In genomic region chr18:3254725-3255124, GRCh38 we compare ENCODE assay signal across 16 cellular contexts. TPM values are rescaled to one million over a fixed set of nuclear protein-coding genes. Genes with fewer than 3 reads are reported as not detected.
DNase-seq lines count a peak whose midpoint lies in the region; ATAC-seq, FAIRE-seq and TF ChIP-seq lines count a peak whose summit lies in the region.
"Had no signal": no experiment of that assay in that cellular context is flagged by ENCODE, and none has a peak within 500 bp of the region (broad histone marks: within the 10 kb centered on the region; RNA-seq: fewer than 3 reads in every experiment).

No MANE protein-coding gene starts in this region.

- no peak overlapping the region for H3K4me3 Mint-ChIP-seq in activated CD4-positive, alpha-beta T cell treated with anti-CD3 and anti-CD28 coated beads, Interleukin-2, amount 10 ng/mL, durations not matched to agents 24 days and 14 days

- no peak for TF ChIP-seq CTCF in OCI-LY7 (conservative IDR thresholded peaks at IDR 0.05; ENCODE audit: low read length)
- no peak for TF ChIP-seq CTCF in endothelial cell of umbilical vein (IDR thresholded peaks at IDR 0.05; ENCODE audit: extremely low read depth in 1 of 2, insufficient read depth in 1 of 2, low read depth in 1 of 2, low read length in 2 of 2)

- no peaks in the 10 kb centered on the region for H3K27me3 Mint-ChIP-seq in activated CD4-positive, alpha-beta T cell treated with anti-CD3 and anti-CD28 coated beads, Interleukin-2, amount 10 ng/mL, durations not matched to agents 24 days and 14 days
- H3K27me3 Mint-ChIP-seq: naive B cell had no signal

- no peaks in the 10 kb centered on the region for H3K27me3 ChIP-seq in endothelial cell of umbilical vein (ENCODE audit: control insufficient read depth in 2 of 2, insufficient read depth in 2 of 2, low read length in 2 of 2)
- no peaks in the 10 kb centered on the region for H3K27me3 ChIP-seq in skeletal muscle satellite cell (ENCODE audit: control insufficient read depth, insufficient read depth, low read length)

- H3K4me2 ChIP-seq in OCI-LY7 (ENCODE audit: low read length) (no peak overlapping the region), endothelial cell of umbilical vein (ENCODE audit: insufficient read depth, low read length) (no peak overlapping the region), skeletal muscle satellite cell (ENCODE audit: low read length) (no peak overlapping the region)
- H3K4me2 ChIP-seq: A549 had no signal

- BruUV-seq in OCI-LY7 (replicated peaks; lab: Mats Ljungman, UMichigan) (no TSS peak), endothelial cell of umbilical vein (replicated peaks; lab: Mats Ljungman, UMichigan) (no TSS peak)

- DNase-seq in activated CD4-positive, alpha-beta T cell treated with anti-CD3 and anti-CD28 coated beads, Interleukin-2, amount 10 ng/mL, durations not matched to agents 24 days and 14 days: no peak
- no peak for DNase-seq in activated CD4-positive, alpha-beta T cell treated with anti-CD3 and anti-CD28 coated beads, Interleukin-2, amount 50 U/mL, for 48 hours
- DNase-seq in OCI-LY7 (ENCODE audit: low spot score) (no peak), endothelial cell of umbilical vein (ENCODE audit: low read depth, low spot score) (no peak), SW 1271 (lab: John Stamatoyannopoulos, UW) (no peak)
- DNase-seq: effector memory CD4-positive, alpha-beta T cell; foreskin melanocyte; islet precursor cell; naive B cell; NCI-H1930; SHP77 treated with DMSO at 0.1 percent for 48 hours had no signal

- CTCF ChIA-PET in OCI-LY7 (lab: Charles Lee; ENCODE audit: unreplicated experiment): no interaction called here
- CTCF ChIA-PET in endothelial cell of umbilical vein (lab: Charles Lee): no interaction called here

- H3K27ac ChIP-seq in OCI-LY7 (ENCODE audit: low read depth, low read length, poor library complexity, severe bottlenecking) (peak overlapping the region; percentile 12), endothelial cell of umbilical vein (ENCODE audit: insufficient read depth, low read depth, low read length) (no peak overlapping the region)
- H3K27ac ChIP-seq: A549 had no signal

- no peaks in the 10 kb centered on the region for H3K9me2 ChIP-seq in OCI-LY7 (ENCODE audit: insufficient read depth, low read length)

- POLR2A ChIA-PET in OCI-LY7 (lab: Charles Lee) (interaction anchor here (1.2 kb wide), 1 partner anchor 351 kb away, joined by 3 read pairs; no protein-coding TSS in a partner anchor), endothelial cell of umbilical vein (lab: Charles Lee) (no interaction called here)

- H3K4me1 ChIP-seq in OCI-LY7 (ENCODE audit: insufficient read depth, low read length, poor library complexity, severe bottlenecking): peaks cover 75% of the 10 kb centered on the region
- peaks cover 52% of the 10 kb centered on the region for H3K4me1 ChIP-seq in endothelial cell of umbilical vein (ENCODE audit: control insufficient read depth, extremely low read depth, insufficient read depth, low read length)
- peaks cover 71% of the 10 kb centered on the region for H3K4me1 ChIP-seq in skeletal muscle satellite cell (ENCODE audit: control insufficient read depth, insufficient read depth, low read length)

- dilution Hi-C loops in endothelial cell of umbilical vein (cut with MboI; ENCODE audit: extremely low pct_ligation_motif_present, low sequenced_read_pairs): loop anchor here (25.0 kb wide), 1 partner anchor 208 kb away; the partner anchor contains the start of gene TGIF1

- FAIRE-seq in endothelial cell of umbilical vein (lab: Jason Lieb, UNC): no peak
- FAIRE-seq: A549, D721Med had no signal

- peaks cover 54% of the 10 kb centered on the region for H3K79me2 ChIP-seq in OCI-LY7 (ENCODE audit: insufficient read depth, low read depth, low read length)
- peaks cover 62% of the 10 kb centered on the region for H3K79me2 ChIP-seq in endothelial cell of umbilical vein (ENCODE audit: control insufficient read depth, insufficient read depth, low read length)

- TF ChIP-seq POLR2A in endothelial cell of umbilical vein (IDR thresholded peaks at IDR 0.05; ENCODE audit: low read depth, low read length): no peak

- H3K4me3 ChIP-seq in OCI-LY7 (ENCODE audit: low read depth, low read length, poor library complexity, severe bottlenecking) (no peak overlapping the region), endothelial cell of umbilical vein (replicated peaks in 1 of 3; ENCODE audit: insufficient read depth in 1 of 3, low read depth in 1 of 3, low read length in 3 of 3) (no peak overlapping the region), skeletal muscle satellite cell (ENCODE audit: low read length) (no peak overlapping the region)
- H3K4me3 ChIP-seq: A549 had no signal

- no peaks in the 10 kb centered on the region for H3K9me3 ChIP-seq in OCI-LY7 (ENCODE audit: low read length)
- H3K9me3 ChIP-seq in endothelial cell of umbilical vein (replicated peaks; ENCODE audit: control insufficient read depth, insufficient read depth, low read length): no peaks in the 10 kb centered on the region
- no peaks in the 10 kb centered on the region for H3K9me3 ChIP-seq in skeletal muscle satellite cell (replicated peaks; ENCODE audit: low read length)
- H3K9me3 ChIP-seq: A549 had no signal

- H3K9me3 Mint-ChIP-seq in activated CD4-positive, alpha-beta T cell treated with anti-CD3 and anti-CD28 coated beads, Interleukin-2, amount 10 ng/mL, durations not matched to agents 24 days and 14 days: no peaks in the 10 kb centered on the region
- H3K9me3 Mint-ChIP-seq: naive B cell had no signal

- H3K27ac Mint-ChIP-seq in activated CD4-positive, alpha-beta T cell treated with anti-CD3 and anti-CD28 coated beads, Interleukin-2, amount 10 ng/mL, durations not matched to agents 24 days and 14 days: peak overlapping the region; percentile 1

- no peak overlapping the region for H2AFZ ChIP-seq in OCI-LY7 (ENCODE audit: low read length)
- no peak overlapping the region for H2AFZ ChIP-seq in endothelial cell of umbilical vein (ENCODE audit: low read depth, low read length)

- ATAC-seq in HG02840 (IDR thresholded peaks at IDR 0.05; ENCODE audit: low FRiP score, unreplicated experiment) (no peak), GM21515 (IDR thresholded peaks at IDR 0.05; ENCODE audit: unreplicated experiment) (no peak)
- ATAC-seq: A549 had no signal

- H4K20me1 ChIP-seq in OCI-LY7 (ENCODE audit: insufficient read depth, low read length): peaks cover 9% of the 10 kb centered on the region; the same call in 1 of the 2 replicates
- H4K20me1 ChIP-seq in endothelial cell of umbilical vein (replicated peaks; ENCODE audit: control insufficient read depth, extremely low read depth, insufficient read depth, low read length): no peaks in the 10 kb centered on the region

- intact Hi-C loops in activated CD4-positive, alpha-beta T cell treated with anti-CD3 and anti-CD28 coated beads, Interleukin-2, amount 10 ng/mL, durations not matched to agents 24 days and 14 days (cut with micrococcal nuclease): no loop called here
- intact Hi-C loops in OCI-LY7 (cut with micrococcal nuclease; ENCODE audit: unreplicated experiment) (no loop called here), endothelial cell of umbilical vein (cut with micrococcal nuclease) (no loop called here)

- H3K4me1 Mint-ChIP-seq in activated CD4-positive, alpha-beta T cell treated with anti-CD3 and anti-CD28 coated beads, Interleukin-2, amount 10 ng/mL, durations not matched to agents 24 days and 14 days: peaks cover 75% of the 10 kb centered on the region

- H3K36me3 Mint-ChIP-seq in activated CD4-positive, alpha-beta T cell treated with anti-CD3 and anti-CD28 coated beads, Interleukin-2, amount 10 ng/mL, durations not matched to agents 24 days and 14 days (ENCODE audit: low read depth): peaks cover 63% of the 10 kb centered on the region

- H3K9ac ChIP-seq in endothelial cell of umbilical vein (replicated peaks; ENCODE audit: extremely low read depth, insufficient read depth, low read length) (no peak overlapping the region), skeletal muscle satellite cell (ENCODE audit: low read depth, low read length) (peak overlapping the region; percentile 13)

- H3K36me3 ChIP-seq in OCI-LY7 (ENCODE audit: insufficient read depth, low read length) (peaks cover 89% of the 10 kb centered on the region), endothelial cell of umbilical vein (ENCODE audit: control insufficient read depth in 2 of 2, extremely low read depth in 1 of 2, insufficient read depth in 2 of 2, low read length in 2 of 2) (peaks cover 26 to 36% of the 10 kb centered on the region in 2 experiments), skeletal muscle satellite cell (ENCODE audit: insufficient read depth, low read length) (peaks cover 74% of the 10 kb centered on the region)

- H3K9me1 ChIP-seq in endothelial cell of umbilical vein (replicated peaks; ENCODE audit: control insufficient read depth, extremely low read depth, insufficient read depth, low read length): no peaks in the 10 kb centered on the region

RNA-seq across cellular contexts. Expression of gene MYL12A, which starts 7.1 kb away (rescaled TPM):
- total RNA-seq in activated CD4-positive, alpha-beta T cell treated with anti-CD3 and anti-CD28 coated beads, Interleukin-2, amount 10 ng/mL, durations not matched to agents 24 days and 14 days: 337 and 340 TPM in 2 replicates
- 377 and 423 TPM in 2 replicates for total RNA-seq in OCI-LY7 (2014; rRNA removed; shearing (Covaris generic))
- 301 TPM in 2 replicates for total RNA-seq in OCI-LY7 (2022)
- total RNA-seq in endothelial cell of umbilical vein: 793 and 796 TPM in 2 replicates
- 532 and 597 TPM in 2 replicates for polyA plus RNA-seq in endothelial cell of umbilical vein
- 814 and 900 TPM in 2 replicates for polyA plus RNA-seq in endothelial cell of umbilical vein (2011; cell fraction: cytosol; rRNA removed)
- 350 and 406 TPM in 2 replicates for polyA plus RNA-seq in endothelial cell of umbilical vein (2011; cell fraction: nucleus; rRNA removed)
- polyA plus RNA-seq in endothelial cell of umbilical vein (2012): 760 and 962 TPM in 2 replicates
- polyA minus RNA-seq in endothelial cell of umbilical vein: 489 and 516 TPM in 2 replicates
- polyA minus RNA-seq in endothelial cell of umbilical vein (2011; cell fraction: cytosol; rRNA and poly(A)+ RNA removed): 117 TPM
- polyA minus RNA-seq in endothelial cell of umbilical vein (2011; cell fraction: nucleus; rRNA and poly(A)+ RNA removed): 214 and 242 TPM in 2 replicates
- total RNA-seq in skeletal muscle satellite cell (2012; rRNA removed): 426 and 583 TPM in 2 replicates

RNA-seq across cellular contexts. Expression of gene MYL12B, which starts 7.2 kb away (rescaled TPM):
- total RNA-seq in activated CD4-positive, alpha-beta T cell treated with anti-CD3 and anti-CD28 coated beads, Interleukin-2, amount 10 ng/mL, durations not matched to agents 24 days and 14 days: 239 and 245 TPM in 2 replicates
- total RNA-seq in OCI-LY7 (2014; rRNA removed; shearing (Covaris generic)): 240 and 260 TPM in 2 replicates
- total RNA-seq in OCI-LY7 (2022) (222 and 230 TPM in 2 replicates), endothelial cell of umbilical vein (634 and 638 TPM in 2 replicates)
- 681 and 724 TPM in 2 replicates for polyA plus RNA-seq in endothelial cell of umbilical vein
- polyA plus RNA-seq in endothelial cell of umbilical vein (2011; cell fraction: cytosol; rRNA removed): 1,207 and 1,302 TPM in 2 replicates
- 415 and 445 TPM in 2 replicates for polyA plus RNA-seq in endothelial cell of umbilical vein (2011; cell fraction: nucleus; rRNA removed)
- 703 and 1,019 TPM in 2 replicates for polyA plus RNA-seq in endothelial cell of umbilical vein (2012)
- polyA minus RNA-seq in endothelial cell of umbilical vein: 483 and 580 TPM in 2 replicates
- 115 TPM for polyA minus RNA-seq in endothelial cell of umbilical vein (2011; cell fraction: cytosol; rRNA and poly(A)+ RNA removed)
- 85.9 and 87.1 TPM in 2 replicates for polyA minus RNA-seq in endothelial cell of umbilical vein (2011; cell fraction: nucleus; rRNA and poly(A)+ RNA removed)
- total RNA-seq in skeletal muscle satellite cell (2012; rRNA removed): 294 and 299 TPM in 2 replicates

RNA-seq across cellular contexts. Expression of gene MYOM1, which starts 35.0 kb away (rescaled TPM):
- 0.75 and 1.3 TPM in 2 replicates for total RNA-seq in activated CD4-positive, alpha-beta T cell treated with anti-CD3 and anti-CD28 coated beads, Interleukin-2, amount 10 ng/mL, durations not matched to agents 24 days and 14 days
- 3.8 and 5.7 TPM in 2 replicates for total RNA-seq in OCI-LY7 (2014; rRNA removed; shearing (Covaris generic))
- total RNA-seq in OCI-LY7 (2022) (2.3 and 2.4 TPM in 2 replicates), endothelial cell of umbilical vein (not detected in 2 replicates)
- 0.05 and 0.08 TPM in 2 replicates for polyA plus RNA-seq in endothelial cell of umbilical vein
- 0.05 and 0.07 TPM in 2 replicates for polyA plus RNA-seq in endothelial cell of umbilical vein (2011; cell fraction: cytosol; rRNA removed)
- polyA plus RNA-seq in endothelial cell of umbilical vein (2011; cell fraction: nucleus; rRNA removed): 0.05 and 0.29 TPM in 2 replicates
- polyA plus RNA-seq in endothelial cell of umbilical vein (2012): 0.15 and 0.33 TPM in 2 replicates
- polyA minus RNA-seq in endothelial cell of umbilical vein: not detected in 2 replicates
- not detected for polyA minus RNA-seq in endothelial cell of umbilical vein (2011; cell fraction: cytosol; rRNA and poly(A)+ RNA removed)
- not detected in 2 replicates for polyA minus RNA-seq in endothelial cell of umbilical vein (2011; cell fraction: nucleus; rRNA and poly(A)+ RNA removed)
- total RNA-seq in skeletal muscle satellite cell (2012; rRNA removed): 0.51 and 0.87 TPM in 2 replicates
